In the genomic region with DNA sequence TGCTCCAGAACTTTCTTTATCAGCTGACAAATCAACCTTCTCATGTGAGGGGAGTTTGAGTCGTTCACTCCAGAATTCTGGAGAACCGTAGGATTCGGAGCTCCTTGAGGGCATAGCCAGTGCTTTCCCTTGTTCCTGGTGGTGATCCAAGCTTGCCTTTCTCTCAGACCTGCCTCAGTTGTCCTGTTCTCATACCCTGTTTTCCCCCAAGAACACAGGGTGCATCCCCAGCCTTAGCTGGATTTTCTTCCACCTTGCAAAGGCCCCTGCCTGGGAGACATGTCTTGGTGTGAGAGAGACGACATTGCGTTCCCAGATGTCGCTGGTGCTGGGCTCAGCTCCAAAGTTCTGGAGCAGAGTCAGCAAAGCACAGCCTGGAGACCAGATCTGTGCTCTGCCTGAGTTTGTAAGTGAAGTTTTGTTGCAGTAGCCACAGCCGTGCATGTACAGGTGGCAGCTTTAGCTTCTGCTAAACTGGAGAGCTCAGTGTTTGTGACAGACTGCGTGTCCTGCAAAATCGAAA, we compare ENCODE assay signal across 1 cellular context.
TF ChIP-seq lines count a peak whose summit lies in the region.

No MANE protein-coding gene starts in this region.

TF ChIP-seq in SK-N-SH treated with all-trans-retinoic acid at 6 μM for 48 hours, 23 proteins besides CTCF, POLR2A, EP300 and RAD21 (continued from another document):
- TF ChIP-seq, protein P1, sequence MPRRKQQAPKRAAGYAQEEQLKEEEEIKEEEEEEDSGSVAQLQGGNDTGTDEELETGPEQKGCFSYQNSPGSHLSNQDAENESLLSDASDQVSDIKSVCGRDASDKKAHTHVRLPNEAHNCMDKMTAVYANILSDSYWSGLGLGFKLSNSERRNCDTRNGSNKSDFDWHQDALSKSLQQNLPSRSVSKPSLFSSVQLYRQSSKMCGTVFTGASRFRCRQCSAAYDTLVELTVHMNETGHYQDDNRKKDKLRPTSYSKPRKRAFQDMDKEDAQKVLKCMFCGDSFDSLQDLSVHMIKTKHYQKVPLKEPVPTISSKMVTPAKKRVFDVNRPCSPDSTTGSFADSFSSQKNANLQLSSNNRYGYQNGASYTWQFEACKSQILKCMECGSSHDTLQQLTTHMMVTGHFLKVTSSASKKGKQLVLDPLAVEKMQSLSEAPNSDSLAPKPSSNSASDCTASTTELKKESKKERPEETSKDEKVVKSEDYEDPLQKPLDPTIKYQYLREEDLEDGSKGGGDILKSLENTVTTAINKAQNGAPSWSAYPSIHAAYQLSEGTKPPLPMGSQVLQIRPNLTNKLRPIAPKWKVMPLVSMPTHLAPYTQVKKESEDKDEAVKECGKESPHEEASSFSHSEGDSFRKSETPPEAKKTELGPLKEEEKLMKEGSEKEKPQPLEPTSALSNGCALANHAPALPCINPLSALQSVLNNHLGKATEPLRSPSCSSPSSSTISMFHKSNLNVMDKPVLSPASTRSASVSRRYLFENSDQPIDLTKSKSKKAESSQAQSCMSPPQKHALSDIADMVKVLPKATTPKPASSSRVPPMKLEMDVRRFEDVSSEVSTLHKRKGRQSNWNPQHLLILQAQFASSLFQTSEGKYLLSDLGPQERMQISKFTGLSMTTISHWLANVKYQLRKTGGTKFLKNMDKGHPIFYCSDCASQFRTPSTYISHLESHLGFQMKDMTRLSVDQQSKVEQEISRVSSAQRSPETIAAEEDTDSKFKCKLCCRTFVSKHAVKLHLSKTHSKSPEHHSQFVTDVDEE (CRISPR knock-in tag; IDR thresholded peaks at IDR 0.05) = no peak
- TF ChIP-seq, protein P2, sequence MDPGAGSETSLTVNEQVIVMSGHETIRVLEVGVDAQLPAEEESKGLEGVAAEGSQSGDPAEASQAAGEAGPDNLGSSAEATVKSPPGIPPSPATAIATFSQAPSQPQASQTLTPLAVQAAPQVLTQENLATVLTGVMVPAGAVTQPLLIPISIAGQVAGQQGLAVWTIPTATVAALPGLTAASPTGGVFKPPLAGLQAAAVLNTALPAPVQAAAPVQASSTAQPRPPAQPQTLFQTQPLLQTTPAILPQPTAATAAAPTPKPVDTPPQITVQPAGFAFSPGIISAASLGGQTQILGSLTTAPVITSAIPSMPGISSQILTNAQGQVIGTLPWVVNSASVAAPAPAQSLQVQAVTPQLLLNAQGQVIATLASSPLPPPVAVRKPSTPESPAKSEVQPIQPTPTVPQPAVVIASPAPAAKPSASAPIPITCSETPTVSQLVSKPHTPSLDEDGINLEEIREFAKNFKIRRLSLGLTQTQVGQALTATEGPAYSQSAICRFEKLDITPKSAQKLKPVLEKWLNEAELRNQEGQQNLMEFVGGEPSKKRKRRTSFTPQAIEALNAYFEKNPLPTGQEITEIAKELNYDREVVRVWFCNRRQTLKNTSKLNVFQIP (CRISPR knock-in tag; IDR thresholded peaks at IDR 0.05; ENCODE audit: borderline replicate concordance, low read depth) = no peak
- TF ChIP-seq GLIS3 (CRISPR knock-in tag; IDR thresholded peaks at IDR 0.05) = no peak
- TF ChIP-seq PPARA (CRISPR knock-in tag; IDR thresholded peaks at IDR 0.05; ENCODE audit: borderline replicate concordance) = no peak
- no peak for TF ChIP-seq RARB (CRISPR knock-in tag; IDR thresholded peaks at IDR 0.05)
- no peak for TF ChIP-seq ESRRG (CRISPR knock-in tag; IDR thresholded peaks at IDR 0.05)
- TF ChIP-seq CSDC2 (CRISPR knock-in tag; IDR thresholded peaks at IDR 0.05) = no peak
- TF ChIP-seq BACH2 (CRISPR knock-in tag; IDR thresholded peaks at IDR 0.05; ENCODE audit: borderline replicate concordance) = no peak
- no peak for TF ChIP-seq ZFP30 (CRISPR knock-in tag; IDR thresholded peaks at IDR 0.05)
- no peak for TF ChIP-seq ZNF565 (CRISPR knock-in tag; conservative IDR thresholded peaks at IDR 0.05; ENCODE audit: low read depth)
- TF ChIP-seq, protein P3, sequence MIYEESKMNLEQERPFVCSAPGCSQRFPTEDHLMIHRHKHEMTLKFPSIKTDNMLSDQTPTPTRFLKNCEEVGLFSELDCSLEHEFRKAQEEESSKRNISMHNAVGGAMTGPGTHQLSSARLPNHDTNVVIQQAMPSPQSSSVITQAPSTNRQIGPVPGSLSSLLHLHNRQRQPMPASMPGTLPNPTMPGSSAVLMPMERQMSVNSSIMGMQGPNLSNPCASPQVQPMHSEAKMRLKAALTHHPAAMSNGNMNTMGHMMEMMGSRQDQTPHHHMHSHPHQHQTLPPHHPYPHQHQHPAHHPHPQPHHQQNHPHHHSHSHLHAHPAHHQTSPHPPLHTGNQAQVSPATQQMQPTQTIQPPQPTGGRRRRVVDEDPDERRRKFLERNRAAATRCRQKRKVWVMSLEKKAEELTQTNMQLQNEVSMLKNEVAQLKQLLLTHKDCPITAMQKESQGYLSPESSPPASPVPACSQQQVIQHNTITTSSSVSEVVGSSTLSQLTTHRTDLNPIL (CRISPR knock-in tag; IDR thresholded peaks at IDR 0.05; ENCODE audit: low read depth) = no peak
- TF ChIP-seq, protein P4, sequence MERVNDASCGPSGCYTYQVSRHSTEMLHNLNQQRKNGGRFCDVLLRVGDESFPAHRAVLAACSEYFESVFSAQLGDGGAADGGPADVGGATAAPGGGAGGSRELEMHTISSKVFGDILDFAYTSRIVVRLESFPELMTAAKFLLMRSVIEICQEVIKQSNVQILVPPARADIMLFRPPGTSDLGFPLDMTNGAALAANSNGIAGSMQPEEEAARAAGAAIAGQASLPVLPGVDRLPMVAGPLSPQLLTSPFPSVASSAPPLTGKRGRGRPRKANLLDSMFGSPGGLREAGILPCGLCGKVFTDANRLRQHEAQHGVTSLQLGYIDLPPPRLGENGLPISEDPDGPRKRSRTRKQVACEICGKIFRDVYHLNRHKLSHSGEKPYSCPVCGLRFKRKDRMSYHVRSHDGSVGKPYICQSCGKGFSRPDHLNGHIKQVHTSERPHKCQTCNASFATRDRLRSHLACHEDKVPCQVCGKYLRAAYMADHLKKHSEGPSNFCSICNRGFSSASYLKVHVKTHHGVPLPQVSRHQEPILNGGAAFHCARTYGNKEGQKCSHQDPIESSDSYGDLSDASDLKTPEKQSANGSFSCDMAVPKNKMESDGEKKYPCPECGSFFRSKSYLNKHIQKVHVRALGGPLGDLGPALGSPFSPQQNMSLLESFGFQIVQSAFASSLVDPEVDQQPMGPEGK (CRISPR knock-in tag; IDR thresholded peaks at IDR 0.05; ENCODE audit: borderline replicate concordance) = no peak
- TF ChIP-seq TOX (CRISPR knock-in tag; IDR thresholded peaks at IDR 0.05; ENCODE audit: borderline replicate concordance) = no peak
- no peak for TF ChIP-seq ZFP3 (CRISPR knock-in tag; IDR thresholded peaks at IDR 0.05)
- TF ChIP-seq ARNTL (CRISPR knock-in tag; IDR thresholded peaks at IDR 0.05; ENCODE audit: borderline replicate concordance, low read depth) = no peak
- no peak for TF ChIP-seq TCF4 (CRISPR knock-in tag; IDR thresholded peaks at IDR 0.05; ENCODE audit: borderline replicate concordance)
